In genomic region chr21:42447182-42447581, GRCh38 we compare ENCODE assay signal across 25 cellular contexts. TPM values are rescaled to one million over a fixed set of nuclear protein-coding genes. Genes with fewer than 3 reads are reported as not detected.
DNase-seq lines count a peak whose midpoint lies in the region; ATAC-seq, FAIRE-seq and TF ChIP-seq lines count a peak whose summit lies in the region.
"Had no signal": no experiment of that assay in that cellular context is flagged by ENCODE, and none has a peak within 500 bp of the region (broad histone marks: within the 10 kb centered on the region; RNA-seq: fewer than 3 reads in every experiment).

No MANE protein-coding gene starts in this region.

- no peaks in the 10 kb centered on the region for H3K79me2 ChIP-seq in H1 (ENCODE audit: control insufficient read depth in 1 of 2, insufficient read depth in 2 of 2, low read length in 2 of 2)

- TF ChIP-seq EP300 in H1 (IDR thresholded peaks at IDR 0.05; ENCODE audit: borderline replicate concordance in 1 of 2, low read depth in 2 of 2, low read length in 2 of 2), result no peak

- H2AK5ac ChIP-seq in H1 (ENCODE audit: low read depth, low read length), result no peak overlapping the region

- CTCF ChIA-PET in CD4-positive, alpha-beta T cell (lab: Charles Lee), result interaction anchor here (0.9 kb wide), 1 partner anchor 110 kb away, joined by 3 read pairs; no protein-coding TSS in a partner anchor
- CTCF ChIA-PET in activated CD8-positive, alpha-beta T cell treated with anti-CD3 and anti-CD28 coated beads, Interleukin-2, amount 10 ng/mL, durations not matched to agents 7 days and 5 days (lab: Charles Lee), result interaction anchor here (1.3 kb wide), 1 partner anchor 87 kb away, joined by 3 read pairs; no protein-coding TSS in a partner anchor
- CTCF ChIA-PET in H1 (lab: Charles Lee; ENCODE audit: partially characterized antibody) (interaction anchor here (2.4 kb wide), 1 partner anchor 283 kb away, joined by 6 read pairs; no protein-coding TSS in a partner anchor), WTC11 (lab: Charles Lee) (no interaction called here)

- WGBS in H1 (ENCODE audit: extremely low coverage in 1 of 2, insufficient coverage in 1 of 2, insufficient read length in 1 of 2, insufficient replicate concordance in 2 of 2, low coverage in 1 of 2, low lambda C conversion rate in 2 of 2, missing lambda C conversion rate in 1 of 2), 2 experiments, result 92% methylated on average over 14 of the region's 14 CpGs; no CpG with 5 or more reads in 1 of the 2 experiments

- H3K4me2 ChIP-seq in H1 (ENCODE audit: insufficient read depth in 1 of 2, low read depth in 2 of 2, low read length in 2 of 2), result no peak overlapping the region
- H3K4me2 ChIP-seq: GM23338, KMS-11 had no signal

- no peak for TF ChIP-seq CTCF in CD4-positive, alpha-beta T cell (IDR thresholded peaks at IDR 0.05)
- no peak for TF ChIP-seq CTCF in H1 (IDR thresholded peaks at IDR 0.05; ENCODE audit: control extremely low read depth in 1 of 3, insufficient read depth in 1 of 3, low read depth in 1 of 3, low read length in 3 of 3)
- no peak for TF ChIP-seq CTCF in WTC11 (IDR thresholded peaks at IDR 0.05)

- no peak overlapping the region for H3K27ac ChIP-seq in CD4-positive, alpha-beta T cell (ENCODE audit: low read depth, low read length)
- H3K27ac ChIP-seq in H1 (ENCODE audit: low read depth, low read length), result no peak overlapping the region
- H3K27ac ChIP-seq: KMS-11 had no signal

- POLR2A ChIA-PET in CD4-positive, alpha-beta T cell (lab: Charles Lee), result interaction anchor here (0.5 kb wide), 1 partner anchor 26 kb away, joined by 3 read pairs; no protein-coding TSS in a partner anchor
- POLR2A ChIA-PET in activated CD8-positive, alpha-beta T cell treated with anti-CD3 and anti-CD28 coated beads, Interleukin-2, amount 10 ng/mL, durations not matched to agents 7 days and 5 days (lab: Charles Lee), result interaction anchor here (1.5 kb wide), 1 partner anchor 24 kb away, joined by 3 read pairs; no protein-coding TSS in a partner anchor
- POLR2A ChIA-PET in H1 (lab: Charles Lee; ENCODE audit: partially characterized antibody) (no interaction called here), WTC11 (lab: Charles Lee) (no interaction called here)

- no peak overlapping the region for H3K9ac ChIP-seq in H1 (replicated peaks in 1 of 4; ENCODE audit: extremely low read depth in 1 of 4, low read depth in 3 of 4, low read length in 3 of 4)
- H3K9ac ChIP-seq: KMS-11 had no signal

- H3K4me3 Mint-ChIP-seq in activated CD4-positive, alpha-beta T cell treated with anti-CD3 and anti-CD28 coated beads, Interleukin-2, amount 10 ng/mL, durations not matched to agents 24 days and 14 days, result no peak overlapping the region
- H3K4me3 Mint-ChIP-seq in CD4-positive, alpha-beta T cell, result no peak overlapping the region
- no peak overlapping the region for H3K4me3 Mint-ChIP-seq in activated CD8-positive, alpha-beta T cell treated with anti-CD3 and anti-CD28 coated beads, Interleukin-2, amount 10 ng/mL, durations not matched to agents 7 days and 5 days
- no peak overlapping the region for H3K4me3 Mint-ChIP-seq in WTC11
- H3K4me3 Mint-ChIP-seq: GM23338, HFFc6 had no signal

- H3K18ac ChIP-seq in H1 (ENCODE audit: extremely low read depth, low read length), result no peak overlapping the region

- no peaks in the 10 kb centered on the region for H3K36me3 ChIP-seq in H1 (ENCODE audit: control insufficient read depth in 2 of 4, insufficient read depth in 4 of 4, low read length in 3 of 4)
- H3K36me3 ChIP-seq: HAP-1 had no signal

- H3K23me2 ChIP-seq in H1 (ENCODE audit: low read depth, low read length), result no peaks in the 10 kb centered on the region

- no peak for TF ChIP-seq RAD21 in H1 (IDR thresholded peaks at IDR 0.05 in 1 of 2, conservative IDR thresholded peaks at IDR 0.05 in 1 of 2; ENCODE audit: low read depth in 2 of 2, low read length in 2 of 2)

- no peak overlapping the region for H3K23ac ChIP-seq in H1 (ENCODE audit: insufficient read length)

- no peak overlapping the region for H2BK5ac ChIP-seq in H1 (ENCODE audit: low read depth, low read length)

- ATAC-seq in CD4-positive, alpha-beta T cell (ENCODE audit: poor library complexity), result no peak
- ATAC-seq in activated CD8-positive, alpha-beta T cell treated with anti-CD3 and anti-CD28 coated beads, Interleukin-2, amount 10 ng/mL, durations not matched to agents 7 days and 5 days, result no peak
- ATAC-seq in WTC11, result no peak
- ATAC-seq: GM23338 had no signal

- H4K20me1 ChIP-seq in H1 (replicated peaks in 1 of 2; ENCODE audit: control insufficient read depth in 1 of 2, insufficient read depth in 2 of 2, low read length in 2 of 2), result peaks cover 0 to 4% of the 10 kb centered on the region in 2 experiments

- no peak overlapping the region for H2AFZ ChIP-seq in H1 (ENCODE audit: low read length)
- H2AFZ ChIP-seq: GM23338 had no signal

- peaks cover 57% of the 10 kb centered on the region for H3K36me3 Mint-ChIP-seq in activated CD4-positive, alpha-beta T cell treated with anti-CD3 and anti-CD28 coated beads, Interleukin-2, amount 10 ng/mL, durations not matched to agents 24 days and 14 days (ENCODE audit: low read depth)
- peaks cover 74% of the 10 kb centered on the region for H3K36me3 Mint-ChIP-seq in CD4-positive, alpha-beta T cell (ENCODE audit: low read depth)
- peaks cover 59% of the 10 kb centered on the region for H3K36me3 Mint-ChIP-seq in activated CD8-positive, alpha-beta T cell treated with anti-CD3 and anti-CD28 coated beads, Interleukin-2, amount 10 ng/mL, durations not matched to agents 7 days and 5 days (ENCODE audit: low read depth)
- H3K36me3 Mint-ChIP-seq in WTC11, result no peaks in the 10 kb centered on the region

- H3K27me3 ChIP-seq in CD4-positive, alpha-beta T cell (ENCODE audit: control insufficient read depth, insufficient read depth, low read length), result no peaks in the 10 kb centered on the region
- no peaks in the 10 kb centered on the region for H3K27me3 ChIP-seq in H1 (replicated peaks in 1 of 4; ENCODE audit: control insufficient read depth in 3 of 4, extremely low read depth in 1 of 4, insufficient read depth in 3 of 4, low read length in 3 of 4)

- no peak overlapping the region for H2BK12ac ChIP-seq in H1 (ENCODE audit: low read depth, low read length)

- no peak overlapping the region for H2BK15ac ChIP-seq in H1 (ENCODE audit: low read length)

- no peak overlapping the region for H4K5ac ChIP-seq in H1 (ENCODE audit: insufficient read length, low read depth, low read length)

- 0 out of 2 replicates have a peak overlapping the region, but pooled peaks have one; percentile 37 for H2BK20ac ChIP-seq in H1 (ENCODE audit: low read length)

- no peaks in the 10 kb centered on the region for H3K9me3 Mint-ChIP-seq in activated CD4-positive, alpha-beta T cell treated with anti-CD3 and anti-CD28 coated beads, Interleukin-2, amount 10 ng/mL, durations not matched to agents 24 days and 14 days
- no peaks in the 10 kb centered on the region for H3K9me3 Mint-ChIP-seq in CD4-positive, alpha-beta T cell
- H3K9me3 Mint-ChIP-seq in activated CD8-positive, alpha-beta T cell treated with anti-CD3 and anti-CD28 coated beads, Interleukin-2, amount 10 ng/mL, durations not matched to agents 7 days and 5 days (ENCODE audit: insufficient read depth), result no peaks in the 10 kb centered on the region
- no peaks in the 10 kb centered on the region for H3K9me3 Mint-ChIP-seq in WTC11
- H3K9me3 Mint-ChIP-seq: GM23338 had no signal

- H3K56ac ChIP-seq in H1 (replicated peaks; ENCODE audit: insufficient read length, low read depth, low read length), result no peak overlapping the region

- peaks cover 46% of the 10 kb centered on the region for H3K4me1 Mint-ChIP-seq in activated CD4-positive, alpha-beta T cell treated with anti-CD3 and anti-CD28 coated beads, Interleukin-2, amount 10 ng/mL, durations not matched to agents 24 days and 14 days
- peaks cover 41% of the 10 kb centered on the region for H3K4me1 Mint-ChIP-seq in CD4-positive, alpha-beta T cell (ENCODE audit: low read depth)
- peaks cover 57% of the 10 kb centered on the region for H3K4me1 Mint-ChIP-seq in activated CD8-positive, alpha-beta T cell treated with anti-CD3 and anti-CD28 coated beads, Interleukin-2, amount 10 ng/mL, durations not matched to agents 7 days and 5 days (ENCODE audit: low read depth)
- peaks cover 12% of the 10 kb centered on the region for H3K4me1 Mint-ChIP-seq in WTC11

- no peaks in the 10 kb centered on the region for H3K9me3 ChIP-seq in CD4-positive, alpha-beta T cell (ENCODE audit: control insufficient read depth, low read length)
- no peaks in the 10 kb centered on the region for H3K9me3 ChIP-seq in H1 (ENCODE audit: insufficient read depth in 2 of 2, low read depth in 1 of 2, low read length in 1 of 2)
- H3K9me3 ChIP-seq: HAP-1 had no signal

- H3K14ac ChIP-seq in H1 (ENCODE audit: insufficient read length), result no peak overlapping the region

- no peak overlapping the region for H3K4ac ChIP-seq in H1 (replicated peaks; ENCODE audit: insufficient read length, low read depth, low read length)

- FAIRE-seq in H1 (lab: Jason Lieb, UNC), result no peak
- FAIRE-seq: D721Med had no signal

- peaks cover 0 to 2% (median 0%) of the 10 kb centered on the region in 4 experiments; a peak in 2 of 7 replicates for H3K4me1 ChIP-seq in H1 (replicated peaks in 1 of 4; ENCODE audit: control insufficient read depth in 3 of 4, insufficient read depth in 4 of 4, low read length in 3 of 4)
- H3K4me1 ChIP-seq: HAP-1 had no signal

- no peak overlapping the region for H2BK120ac ChIP-seq in H1 (replicated peaks; ENCODE audit: low read depth, low read length)

- no peak for TF ChIP-seq POLR2A in H1 (IDR thresholded peaks at IDR 0.05; ENCODE audit: control extremely low read depth in 1 of 2, low read depth in 2 of 2, low read length in 2 of 2)

- no peak overlapping the region for H4K8ac ChIP-seq in H1 (ENCODE audit: extremely low read depth, insufficient read depth, low read length)

- no peaks in the 10 kb centered on the region for H3K79me1 ChIP-seq in H1 (ENCODE audit: low read depth, low read length)

- intact Hi-C loops in activated CD4-positive, alpha-beta T cell treated with anti-CD3 and anti-CD28 coated beads, Interleukin-2, amount 10 ng/mL, durations not matched to agents 24 days and 14 days (cut with micrococcal nuclease), result no loop called here
- intact Hi-C loops in CD4-positive, alpha-beta T cell (cut with DNase I, micrococcal nuclease), result no loop called here

- no peaks in the 10 kb centered on the region for H3K27me3 Mint-ChIP-seq in activated CD4-positive, alpha-beta T cell treated with anti-CD3 and anti-CD28 coated beads, Interleukin-2, amount 10 ng/mL, durations not matched to agents 24 days and 14 days
- no peaks in the 10 kb centered on the region for H3K27me3 Mint-ChIP-seq in CD4-positive, alpha-beta T cell
- H3K27me3 Mint-ChIP-seq in activated CD8-positive, alpha-beta T cell treated with anti-CD3 and anti-CD28 coated beads, Interleukin-2, amount 10 ng/mL, durations not matched to agents 7 days and 5 days (ENCODE audit: low read depth), result no peaks in the 10 kb centered on the region
- no peaks in the 10 kb centered on the region; the same call in 1 of the 2 replicates for H3K27me3 Mint-ChIP-seq in WTC11 (ENCODE audit: low read depth)

- no peak overlapping the region for H3K4me3 ChIP-seq in H1 (ENCODE audit: extremely low read depth in 1 of 4, insufficient read depth in 2 of 4, low read depth in 3 of 4, low read length in 4 of 4)
- H3K4me3 ChIP-seq: GM23338, HAP-1 had no signal

- H3K27ac Mint-ChIP-seq in activated CD4-positive, alpha-beta T cell treated with anti-CD3 and anti-CD28 coated beads, Interleukin-2, amount 10 ng/mL, durations not matched to agents 24 days and 14 days, result peak overlapping the region; percentile 50
- peak overlapping the region; percentile 95 for H3K27ac Mint-ChIP-seq in CD4-positive, alpha-beta T cell
- H3K27ac Mint-ChIP-seq in activated CD8-positive, alpha-beta T cell treated with anti-CD3 and anti-CD28 coated beads, Interleukin-2, amount 10 ng/mL, durations not matched to agents 7 days and 5 days, result peak overlapping the region; percentile 54
- H3K27ac Mint-ChIP-seq in WTC11, result no peak overlapping the region
- H3K27ac Mint-ChIP-seq: GM23338, HFFc6 had no signal

- H4K91ac ChIP-seq in H1 (replicated peaks; ENCODE audit: insufficient read length, low read length), result no peak overlapping the region

- DNase-seq in activated CD4-positive, alpha-beta T cell treated with anti-CD3 and anti-CD28 coated beads, Interleukin-2, amount 10 ng/mL, durations not matched to agents 24 days and 14 days, result no peak
- no peak for DNase-seq in activated CD4-positive, alpha-beta T cell treated with anti-CD3 and anti-CD28 coated beads for 4 hours
- DNase-seq in CD4-positive, alpha-beta T cell, result no peak
- DNase-seq in activated CD8-positive, alpha-beta T cell treated with anti-CD3 and anti-CD28 coated beads, Interleukin-2, amount 10 ng/mL, durations not matched to agents 7 days and 5 days, result no peak
- DNase-seq in H1 (ENCODE audit: low read depth in 1 of 2, low spot score in 2 of 2) (no peak), Ammon's horn (ENCODE audit: low spot score) (no peak), NCI-H446 treated with DMSO at 0.1 percent for 48 hours (lab: John Stamatoyannopoulos, UW) (no peak), WTC11 (ENCODE audit: low spot score) (no peak)
- DNase-seq: 8988T, ACHN, HFFc6, IMR-90, MM.1S, NCI-H2029, NCI-H526 treated with DMSO at 0.1 percent for 48 hours, RPMI8226 had no signal

RNA-seq across cellular contexts. Expression of gene UBASH3A, which starts 43.5 kb away (rescaled TPM):
- 61.4 and 65.7 TPM in 2 replicates for total RNA-seq in activated CD4-positive, alpha-beta T cell treated with anti-CD3 and anti-CD28 coated beads, Interleukin-2, amount 10 ng/mL, durations not matched to agents 24 days and 14 days
- 10 to 100 TPM; 59.7 to 60.8 TPM for total RNA-seq in CD4-positive, alpha-beta T cell
- total RNA-seq in activated CD8-positive, alpha-beta T cell treated with anti-CD3 and anti-CD28 coated beads, Interleukin-2, amount 10 ng/mL, durations not matched to agents 7 days and 5 days, result 10 to 100 TPM; 68.7 to 74.0 TPM
- total RNA-seq in H1 (2021; fragmentation: NEBNext Ultra II Directional; extraction: Animal tissue kit (Norgen Biotek cat#: 25700)), result not detected in 2 replicates
- not detected in 2 replicates for polyA plus RNA-seq in H1 (2011; rRNA removed)
- polyA plus RNA-seq in H1 (2011; cell fraction: cytosol; rRNA removed), result not detected
- polyA plus RNA-seq in H1 (2011; cell fraction: nucleus; rRNA removed), result not detected
- polyA plus RNA-seq in H1 (2012, experiment 1 of 2), result not detected in 4 replicates
- polyA plus RNA-seq in H1 (2012, experiment 2 of 2), result not detected
- not detected for polyA plus RNA-seq in H1 (2013, experiment 1 of 2)
- polyA plus RNA-seq in H1 (2013, experiment 2 of 2), result not detected
- polyA minus RNA-seq in H1 (2011; rRNA and poly(A)+ RNA removed), result 0.19 TPM in 1 of 2 replicates, not detected in the other
- polyA minus RNA-seq in H1 (2011; cell fraction: cytosol; rRNA and poly(A)+ RNA removed), result not detected
- not detected for polyA minus RNA-seq in H1 (2011; cell fraction: nucleus; rRNA and poly(A)+ RNA removed)
- 0.09 TPM in 1 of 3 replicates, not detected in the others for total RNA-seq in WTC11 (2021)
- total RNA-seq: Daoy, G401, GM23338, HFFc6, IMR-90, NCI-H460, SK-MEL-5 had no signal
- polyA plus RNA-seq: BJ, GM23338, IMR-90 had no signal

RNA-seq across cellular contexts. Expression of gene RSPH1, which starts 48.8 kb away (rescaled TPM):
- total RNA-seq in activated CD4-positive, alpha-beta T cell treated with anti-CD3 and anti-CD28 coated beads, Interleukin-2, amount 10 ng/mL, durations not matched to agents 24 days and 14 days, result not detected in 2 replicates
- total RNA-seq in CD4-positive, alpha-beta T cell, result under 1 TPM; 0.34 to 0.38 TPM
- not detected for total RNA-seq in activated CD8-positive, alpha-beta T cell treated with anti-CD3 and anti-CD28 coated beads, Interleukin-2, amount 10 ng/mL, durations not matched to agents 7 days and 5 days
- 0.36 TPM in 1 of 2 replicates, not detected in the other for total RNA-seq in H1 (2021; fragmentation: NEBNext Ultra II Directional; extraction: Animal tissue kit (Norgen Biotek cat#: 25700))
- polyA plus RNA-seq in H1 (2011; rRNA removed), result 0.08 and 0.24 TPM in 2 replicates
- 0.39 TPM for polyA plus RNA-seq in H1 (2011; cell fraction: cytosol; rRNA removed)
- 0.23 TPM for polyA plus RNA-seq in H1 (2011; cell fraction: nucleus; rRNA removed)
- polyA plus RNA-seq in H1 (2012, experiment 1 of 2), result 0.37 to 0.63 TPM (median 0.46 TPM) in 4 replicates
- polyA plus RNA-seq in H1 (2012, experiment 2 of 2), result 0.33 TPM
- 0.34 TPM for polyA plus RNA-seq in H1 (2013, experiment 1 of 2)
- polyA plus RNA-seq in H1 (2013, experiment 2 of 2), result 0.42 TPM
- polyA minus RNA-seq in H1 (2011; rRNA and poly(A)+ RNA removed), result 0.17 TPM in 1 of 2 replicates, not detected in the other
- not detected for polyA minus RNA-seq in H1 (2011; cell fraction: cytosol; rRNA and poly(A)+ RNA removed)
- 0.30 TPM for polyA minus RNA-seq in H1 (2011; cell fraction: nucleus; rRNA and poly(A)+ RNA removed)
- total RNA-seq in WTC11 (2021), result 0.11 to 0.30 TPM (median 0.16 TPM) in 3 replicates
- total RNA-seq: GM23338, HFFc6, IMR-90 had no signal
- polyA plus RNA-seq: IMR-90 had no signal

RNA-seq across cellular contexts. Expression of gene TMPRSS3, which starts 51.3 kb away (rescaled TPM):
- 56.9 and 58.7 TPM in 2 replicates for total RNA-seq in activated CD4-positive, alpha-beta T cell treated with anti-CD3 and anti-CD28 coated beads, Interleukin-2, amount 10 ng/mL, durations not matched to agents 24 days and 14 days
- total RNA-seq in CD4-positive, alpha-beta T cell, result 1 to 10 TPM; 1.5 TPM
- 10 to 100 TPM in 1 of 2 experiments, 1 to 10 TPM in 1; 9.9 to 10.1 TPM for total RNA-seq in activated CD8-positive, alpha-beta T cell treated with anti-CD3 and anti-CD28 coated beads, Interleukin-2, amount 10 ng/mL, durations not matched to agents 7 days and 5 days
- total RNA-seq in H1 (2021; fragmentation: NEBNext Ultra II Directional; extraction: Animal tissue kit (Norgen Biotek cat#: 25700)), result not detected in 2 replicates
- 0.38 and 0.75 TPM in 2 replicates for polyA plus RNA-seq in H1 (2011; rRNA removed)
- 0.61 TPM for polyA plus RNA-seq in H1 (2011; cell fraction: cytosol; rRNA removed)
- polyA plus RNA-seq in H1 (2011; cell fraction: nucleus; rRNA removed), result 0.63 TPM
- 0.19 to 0.52 TPM (median 0.36 TPM) in 3 of 4 replicates, not detected in the other for polyA plus RNA-seq in H1 (2012, experiment 1 of 2)
- polyA plus RNA-seq in H1 (2012, experiment 2 of 2), result 0.16 TPM
- 0.06 TPM for polyA plus RNA-seq in H1 (2013, experiment 1 of 2)
- 0.13 TPM for polyA plus RNA-seq in H1 (2013, experiment 2 of 2)
- polyA minus RNA-seq in H1 (2011; rRNA and poly(A)+ RNA removed), result 0.44 and 0.63 TPM in 2 replicates
- polyA minus RNA-seq in H1 (2011; cell fraction: cytosol; rRNA and poly(A)+ RNA removed), result not detected
- 1.3 TPM for polyA minus RNA-seq in H1 (2011; cell fraction: nucleus; rRNA and poly(A)+ RNA removed)
- 0.25 to 0.39 TPM (median 0.27 TPM) in 3 replicates for total RNA-seq in WTC11 (2021)
- total RNA-seq: G401, HFFc6, IMR-90 had no signal
- polyA plus RNA-seq: BJ, GM23338, IMR-90 had no signal

Comparison
In these comparisons a context has a peak if more than half of its experiments do, and no peak if none do; other contexts are left out.
1. RNA of gene UBASH3A, which starts 43.5 kb away (total RNA-seq): 68.7 to 74.0 TPM in activated CD8-positive, alpha-beta T cell treated with anti-CD3 and anti-CD28 coated beads, Interleukin-2, amount 10 ng/mL, durations not matched to agents 7 days and 5 days, 61.4 to 65.7 TPM in activated CD4-positive, alpha-beta T cell treated with anti-CD3 and anti-CD28 coated beads, Interleukin-2, amount 10 ng/mL, durations not matched to agents 24 days and 14 days and 59.7 to 60.8 TPM in CD4-positive, alpha-beta T cell; not detected in H1 and 0.09 TPM in WTC11; every median in the first group is over 10 times any median in the second.
2. POLR2A ChIA-PET loops: an anchor here in CD4-positive, alpha-beta T cell (0.5 kb wide) and activated CD8-positive, alpha-beta T cell treated with anti-CD3 and anti-CD28 coated beads, Interleukin-2, amount 10 ng/mL, durations not matched to agents 7 days and 5 days (1.5 kb wide); none called in H1 and WTC11.